In the genomic region with DNA sequence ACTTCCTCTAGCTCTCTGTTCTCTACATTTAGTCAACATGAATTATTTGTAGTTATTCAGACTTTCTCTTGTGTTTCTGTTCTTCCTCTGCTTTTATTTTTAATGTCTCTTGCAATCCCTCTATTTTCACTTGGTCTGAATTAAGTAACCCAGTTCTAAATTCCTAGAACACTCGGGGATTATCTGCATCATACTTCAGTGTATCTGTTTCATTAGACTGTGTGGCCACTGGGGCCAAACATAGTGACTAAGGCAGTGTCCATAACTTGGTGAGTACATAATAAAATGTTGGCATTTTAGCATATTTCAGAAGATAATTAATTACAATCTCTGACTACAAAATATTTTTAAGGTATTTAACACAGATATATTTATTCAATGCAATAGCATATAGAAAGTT, we compare ENCODE assay signal across 30 cellular contexts.
"Had no signal": no experiment of that assay in that cellular context is flagged by ENCODE, and none has a peak within 500 bp of the region (broad histone marks: within the 10 kb centered on the region; RNA-seq: fewer than 3 reads in every experiment).

No MANE protein-coding gene starts in this region.

- H3K4me1 Mint-ChIP-seq: neural progenitor cell had no signal

- H3K4me3 Mint-ChIP-seq: naive B cell; naive thymus-derived CD8-positive, alpha-beta T cell; natural killer cell treated with Interleukin-12 subunit alpha and Interleukin-12 subunit beta and Interleukin-15 and Interleukin-18, amount 100 ng/mL, for 72 hours; neural progenitor cell; stimulated activated naive B cell treated with anti-CD40 and anti-IgM and Interleukin-4, amounts not matched to agents 10 μg/mL and 1 μg/mL and 100 μg/mL, for 72 hours; stimulated activated naive CD8-positive, alpha-beta T cell treated with anti-CD3 and anti-CD28 coated beads, Interleukin-15, Interleukin-2, amounts not matched to agents 100 ng/mL and 50 ng/mL, for 24 hours had no signal

- DNase-seq: naive B cell; naive thymus-derived CD8-positive, alpha-beta T cell; occipital lobe; ovary; posterior cingulate gyrus; retina; right cardiac atrium; spleen; stimulated activated CD4-positive, alpha-beta T cell treated with anti-CD3 and anti-CD28 coated beads, Interleukin-12 subunit alpha, Interleukin-12 subunit beta, amount 100 ng/mL, for 4 hours; stimulated activated CD4-positive, alpha-beta T cell treated with anti-CD3 and anti-CD28 coated beads, Interleukin-1b, Interleukin-23, amount 100 ng/mL, for 48 hours; stimulated activated CD4-positive, alpha-beta T cell treated with anti-CD3 and anti-CD28 coated beads, Interleukin-4, amount 100 ng/mL, for 1 hour; stimulated activated CD4-positive, alpha-beta T cell treated with anti-CD3 and anti-CD28 coated beads, Interleukin-4, amount 100 ng/mL, for 4 hours; stimulated activated CD8-positive, alpha-beta memory T cell treated with anti-CD3 and anti-CD28 coated beads, Interleukin-4, amount 100 ng/mL, for 48 hours; stimulated activated naive B cell treated with anti-CD40 and anti-IgM and Interleukin-4, amounts not matched to agents 10 μg/mL and 1 μg/mL and 100 μg/mL, for 72 hours; stimulated activated naive CD4-positive, alpha-beta T cell treated with Interleukin-2 at 50 U/mL for 16 hours; stomach; thyroid gland; trophoblast cell; upper lobe of left lung had no signal

- H3K9me3 Mint-ChIP-seq: natural killer cell treated with Interleukin-12 subunit alpha and Interleukin-12 subunit beta and Interleukin-15 and Interleukin-18, amount 100 ng/mL, for 72 hours; neural progenitor cell; stimulated activated naive CD8-positive, alpha-beta T cell treated with anti-CD3 and anti-CD28 coated beads, Interleukin-15, Interleukin-2, amounts not matched to agents 100 ng/mL and 50 ng/mL, for 24 hours had no signal

- H3K27ac ChIP-seq: neural progenitor cell, ovary, parathyroid adenoma, skin epidermis, spleen, stomach, thoracic aorta, thyroid gland, tibial nerve, upper lobe of left lung, vagina had no signal

- H3K27me3 ChIP-seq: neural progenitor cell, ovary, spleen, stomach, thyroid gland, tibial nerve, upper lobe of left lung, vagina had no signal

- H3K9me3 ChIP-seq: ovary, spleen, stomach, thoracic aorta, thyroid gland, tibial nerve, upper lobe of left lung, vagina had no signal

- H3K4me1 ChIP-seq: neural progenitor cell, parathyroid adenoma, spleen, stomach, thyroid gland, tibial nerve, upper lobe of left lung, vagina had no signal

- H3K27me3 Mint-ChIP-seq: naive thymus-derived CD8-positive, alpha-beta T cell; natural killer cell treated with Interleukin-12 subunit alpha and Interleukin-12 subunit beta and Interleukin-15 and Interleukin-18, amount 100 ng/mL, for 72 hours; progenitor cell of endocrine pancreas; stimulated activated naive CD8-positive, alpha-beta T cell treated with anti-CD3 and anti-CD28 coated beads, Interleukin-15, Interleukin-2, amounts not matched to agents 100 ng/mL and 50 ng/mL, for 24 hours had no signal

- H3K36me3 ChIP-seq: neural progenitor cell, ovary, spleen, stomach, thoracic aorta, thyroid gland, tibial nerve, upper lobe of left lung, vagina had no signal

- H3K27ac Mint-ChIP-seq: naive B cell; naive thymus-derived CD8-positive, alpha-beta T cell; natural killer cell treated with Interleukin-12 subunit alpha and Interleukin-12 subunit beta and Interleukin-15 and Interleukin-18, amount 100 ng/mL, for 72 hours; neural progenitor cell; progenitor cell of endocrine pancreas; stimulated activated naive B cell treated with anti-CD40 and anti-IgM and Interleukin-4, amounts not matched to agents 10 μg/mL and 1 μg/mL and 100 μg/mL, for 72 hours; stimulated activated naive CD8-positive, alpha-beta T cell treated with anti-CD3 and anti-CD28 coated beads, Interleukin-15, Interleukin-2, amounts not matched to agents 100 ng/mL and 50 ng/mL, for 24 hours had no signal

- H3K4me3 ChIP-seq: neural progenitor cell, ovary, skin epidermis, smooth muscle cell, spleen, stomach, thoracic aorta, thyroid gland, tibial nerve, upper lobe of left lung, vagina had no signal

- ATAC-seq: naive thymus-derived CD8-positive, alpha-beta T cell; natural killer cell treated with Interleukin-12 subunit alpha and Interleukin-12 subunit beta and Interleukin-15 and Interleukin-18, amount 100 ng/mL, for 72 hours; right cardiac atrium; sciatic nerve; stimulated activated naive B cell treated with anti-CD40 and anti-IgM and Interleukin-4, amounts not matched to agents 10 μg/mL and 1 μg/mL and 100 μg/mL, for 72 hours had no signal

- H3K36me3 Mint-ChIP-seq: naive B cell; natural killer cell treated with Interleukin-12 subunit alpha and Interleukin-12 subunit beta and Interleukin-15 and Interleukin-18, amount 100 ng/mL, for 72 hours; neural progenitor cell; stimulated activated naive B cell treated with anti-CD40 and anti-IgM and Interleukin-4, amounts not matched to agents 10 μg/mL and 1 μg/mL and 100 μg/mL, for 72 hours had no signal
